ENCODE assay signal across 17 cellular contexts in genomic region chr10:111177379-111177778, GRCh38.
A peak's percentile ranks its signal among the peaks of the same experiment; 100 is the strongest.
DNase-seq lines count a peak whose midpoint lies in the region; ATAC-seq and TF ChIP-seq lines count a peak whose summit lies in the region.
"Had no signal": no experiment of that assay in that cellular context is flagged by ENCODE, and none has a peak within 500 bp of the region (broad histone marks: within the 10 kb centered on the region; RNA-seq: fewer than 3 reads in every experiment).

No MANE protein-coding gene starts in this region.

- peak; percentile 55 for DNase-seq in esophagus muscularis mucosa (ENCODE audit: extremely low spot score)
- DNase-seq in esophagus squamous epithelium (lab: John Stamatoyannopoulos, UW), result no peak
- DNase-seq: BE2C; CD4-positive, alpha-beta memory T cell; DMS153; DND-41; GDM1; H7 had no signal

- H3K36me3 ChIP-seq in esophagus muscularis mucosa, result no peaks in the 10 kb centered on the region
- H3K36me3 ChIP-seq in esophagus squamous epithelium, result no peaks in the 10 kb centered on the region
- H3K36me3 ChIP-seq: BE2C had no signal

- intact Hi-C loops in esophagus muscularis mucosa (cut with DNase I), result no loop called here
- intact Hi-C loops in esophagus squamous epithelium (cut with DNase I), result no loop called here

- no peaks in the 10 kb centered on the region for H3K4me1 ChIP-seq in esophagus muscularis mucosa
- H3K4me1 ChIP-seq in esophagus squamous epithelium, result no peaks in the 10 kb centered on the region
- H3K4me1 ChIP-seq: A549 had no signal

- no peak overlapping the region for H3K27ac ChIP-seq in esophagus muscularis mucosa (replicated peaks in 1 of 4)
- no peak overlapping the region for H3K27ac ChIP-seq in esophagus squamous epithelium
- H3K27ac ChIP-seq: A549, C4-2B had no signal

- H3K9me3 ChIP-seq in esophagus muscularis mucosa (peaks cover 0 to 9% (median 0%) of the 10 kb centered on the region in 4 donors), esophagus squamous epithelium (no peaks in the 10 kb centered on the region)
- H3K9me3 ChIP-seq: A549, BE2C had no signal

- ATAC-seq in GM18867 (IDR thresholded peaks at IDR 0.05; ENCODE audit: unreplicated experiment) (peak; percentile 81), GM21529 (IDR thresholded peaks at IDR 0.05; ENCODE audit: unreplicated experiment) (peak; percentile 59), HG03280 (IDR thresholded peaks at IDR 0.05; ENCODE audit: unreplicated experiment) (peak; percentile 69), HG03342 (IDR thresholded peaks at IDR 0.05; ENCODE audit: unreplicated experiment) (no peak), HG02981 (IDR thresholded peaks at IDR 0.05; ENCODE audit: unreplicated experiment) (no peak)
- ATAC-seq: A549, GM23338, K562 had no signal

- no peak overlapping the region for H3K4me3 ChIP-seq in esophagus muscularis mucosa
- H3K4me3 ChIP-seq in esophagus squamous epithelium, result no peak overlapping the region
- H3K4me3 ChIP-seq: A549, GM23338, K562 had no signal

- 92% methylated on average over 2 of the region's 2 CpGs for WGBS in esophagus muscularis mucosa
- 79 to 82% methylated on average over 2 of the region's 2 CpGs for WGBS in esophagus squamous epithelium, 2 donors

- TF ChIP-seq CTCF in esophagus muscularis mucosa (IDR thresholded peaks at IDR 0.05), result no peak
- no peak for TF ChIP-seq CTCF in esophagus squamous epithelium (IDR thresholded peaks at IDR 0.05)

- TF ChIP-seq EP300 in esophagus muscularis mucosa (IDR thresholded peaks at IDR 0.05), result no peak

- TF ChIP-seq POLR2A in esophagus muscularis mucosa (IDR thresholded peaks at IDR 0.05; ENCODE audit: low read depth) (no peak), esophagus squamous epithelium (IDR thresholded peaks at IDR 0.05) (no peak)

- H3K27me3 ChIP-seq in esophagus muscularis mucosa (no peaks in the 10 kb centered on the region), esophagus squamous epithelium (no peaks in the 10 kb centered on the region)
- H3K27me3 ChIP-seq: BE2C had no signal

Comparison
In these comparisons a context has a peak if more than half of its experiments do, and no peak if none do; other contexts are left out.
1. ATAC-seq: peak in GM18867 (single experiment), GM21529 (single experiment) and HG03280 (single experiment); none in HG03342 (single experiment) and HG02981 (single experiment).